Comparison of ENCODE assay signal across 11 cellular contexts in the genomic region with DNA sequence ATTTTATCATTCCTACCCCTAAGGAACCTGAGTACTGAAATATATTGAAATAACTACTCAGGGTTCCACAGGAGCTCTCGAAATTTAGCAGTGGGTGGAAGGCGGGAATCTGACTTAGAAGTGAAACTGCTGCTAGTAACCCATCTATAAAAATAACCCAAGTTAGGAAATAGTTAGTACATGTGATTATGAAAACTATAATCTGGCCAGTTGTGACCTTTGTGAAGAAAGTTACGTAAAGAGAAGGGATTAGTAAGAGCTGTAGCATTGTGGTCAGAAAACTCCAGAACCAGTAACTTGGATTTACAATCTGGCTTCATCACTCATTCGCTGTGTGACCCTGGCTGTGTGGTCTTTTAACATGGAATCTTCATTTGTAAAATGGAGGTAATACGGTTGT.
DNase-seq lines count a peak whose midpoint lies in the region; ATAC-seq and TF ChIP-seq lines count a peak whose summit lies in the region.
"Had no signal": no experiment of that assay in that cellular context is flagged by ENCODE, and none has a peak within 500 bp of the region (broad histone marks: within the 10 kb centered on the region; RNA-seq: fewer than 3 reads in every experiment).

No MANE protein-coding gene starts in this region.

- peaks cover 37% of the 10 kb centered on the region for H3K79me2 ChIP-seq in hepatocyte
- no peaks in the 10 kb centered on the region for H3K79me2 ChIP-seq in osteoblast (ENCODE audit: insufficient read depth, low read length)

- peaks cover 21% of the 10 kb centered on the region for H3K4me1 ChIP-seq in hepatocyte (ENCODE audit: insufficient read depth)
- H3K4me1 ChIP-seq in osteoblast (ENCODE audit: insufficient read depth, low read length): peaks cover 26% of the 10 kb centered on the region

- no peak overlapping the region for H3K4me3 ChIP-seq in AG09309 (ENCODE audit: control insufficient read depth, low read depth, low read length)
- no peak overlapping the region for H3K4me3 ChIP-seq in hepatocyte
- H3K4me3 ChIP-seq in osteoblast (ENCODE audit: insufficient read depth, low read length): no peak overlapping the region

- TF ChIP-seq CTCF in AG09309 (IDR thresholded peaks at IDR 0.05; ENCODE audit: control insufficient read depth, insufficient read depth, low read depth, low read length, missing control alignments) (no peak), hepatocyte (IDR thresholded peaks at IDR 0.05; ENCODE audit: poor library complexity) (no peak), osteoblast (IDR thresholded peaks at IDR 0.05; ENCODE audit: extremely low read depth, low read depth, low read length) (no peak)

- no peaks in the 10 kb centered on the region for H3K9me2 ChIP-seq in hepatocyte (replicated peaks; ENCODE audit: insufficient read depth)

- peak overlapping the region; percentile 4 for H3K27ac ChIP-seq in hepatocyte
- H3K27ac ChIP-seq in osteoblast (ENCODE audit: low read depth, low read length): no peak overlapping the region

- H3K36me3 ChIP-seq in hepatocyte (replicated peaks; ENCODE audit: insufficient read depth, low read depth) (no peaks in the 10 kb centered on the region), osteoblast (ENCODE audit: insufficient read depth, low read length) (no peaks in the 10 kb centered on the region)

- H3K9me3 ChIP-seq in hepatocyte (ENCODE audit: low read depth) (no peaks in the 10 kb centered on the region), osteoblast (ENCODE audit: low read depth, low read length) (no peaks in the 10 kb centered on the region)

- H2AFZ ChIP-seq in hepatocyte (no peak overlapping the region), osteoblast (ENCODE audit: low read length) (no peak overlapping the region)

- WGBS in hepatocyte (ENCODE audit: low lambda C conversion rate, missing lambda C conversion rate): 88% methylated on average over 5 of the region's 5 CpGs

- H3K4me2 ChIP-seq in hepatocyte (no peak overlapping the region), osteoblast (ENCODE audit: insufficient read depth, low read length) (no peak overlapping the region)

- H3K27me3 ChIP-seq in hepatocyte (no peaks in the 10 kb centered on the region), osteoblast (ENCODE audit: insufficient read depth, low read length) (no peaks in the 10 kb centered on the region)

- ATAC-seq in GM21717 (IDR thresholded peaks at IDR 0.05; ENCODE audit: unreplicated experiment) (peak; percentile 65), esophagus mucosa (no peak)

- H4K20me1 ChIP-seq in hepatocyte (ENCODE audit: insufficient read depth, poor library complexity, severe bottlenecking): no peaks in the 10 kb centered on the region
- H4K20me1 ChIP-seq in osteoblast (ENCODE audit: insufficient read depth, low read length): no peaks in the 10 kb centered on the region

- peak; percentile 72 for DNase-seq in AG09309 (ENCODE audit: low read depth)
- DNase-seq in SKM-1 (lab: John Stamatoyannopoulos, UW; ENCODE audit: unreplicated experiment): peak; percentile 51
- no peak for DNase-seq in hepatocyte (ENCODE audit: low spot score)
- no peak for DNase-seq in osteoblast (ENCODE audit: insufficient read length, low spot score, missing footprints)
- no peak for DNase-seq in AG08395 (ENCODE audit: low spot score)
- no peak for DNase-seq in NCI-H345 treated with DMSO at 0.1 percent for 48 hours (lab: John Stamatoyannopoulos, UW; ENCODE audit: unreplicated experiment)
- DNase-seq: activated CD4-positive, alpha-beta T cell treated with anti-CD3 and anti-CD28 coated beads, Interleukin-2, amount 50 U/mL, for 48 hours; effector CD4-positive, alpha-beta T cell; NCI-H1436 treated with DMSO at 0.1 percent for 48 hours had no signal

Comparison
In these comparisons a context has a peak if more than half of its experiments do, and no peak if none do; other contexts are left out.
1. DNase-seq: peak in AG09309 (single experiment) and SKM-1 (single experiment); none in hepatocyte (single experiment), osteoblast (single experiment), AG08395 (single experiment) and NCI-H345 treated with DMSO at 0.1 percent for 48 hours (single experiment).